1 cellular context compared by ENCODE assay signal in the genomic region with DNA sequence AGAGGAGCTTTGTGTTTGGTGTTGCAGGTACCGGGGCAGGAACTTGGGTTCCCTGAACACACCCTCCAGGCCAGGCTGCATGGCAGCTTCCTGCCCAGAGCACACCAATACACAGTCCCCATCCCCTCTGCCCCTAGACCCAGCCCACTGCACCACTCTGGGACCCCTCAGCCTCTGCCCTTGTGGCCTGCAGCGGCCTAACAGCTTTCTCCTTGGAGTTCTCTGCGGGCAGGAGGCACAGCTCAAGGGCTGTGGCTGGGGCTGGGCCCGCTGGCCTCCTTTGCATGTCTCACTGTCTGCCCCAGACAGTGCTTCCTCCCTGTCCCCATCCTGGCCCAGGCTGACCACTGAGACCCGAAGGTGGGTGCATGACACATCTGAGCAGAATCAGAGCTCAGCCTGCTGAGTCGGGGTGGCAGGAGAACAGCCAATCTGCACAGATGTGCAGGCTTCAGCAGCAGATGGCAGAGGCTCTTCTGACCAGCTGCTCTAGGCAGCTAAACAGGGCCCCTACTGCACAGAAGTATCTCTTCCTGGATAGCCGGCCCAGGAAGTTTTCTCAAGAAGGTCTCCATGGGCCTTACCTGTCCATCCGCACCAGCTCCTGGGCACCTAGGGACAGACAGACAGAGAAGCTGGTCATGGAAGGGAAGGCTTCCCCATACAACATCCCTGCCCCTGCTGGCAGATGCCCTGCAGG.
TF ChIP-seq lines count a peak whose summit lies in the region.

No MANE protein-coding gene starts in this region.

TF ChIP-seq in HepG2, 621 proteins besides CTCF, POLR2A, EP300 and RAD21:
- TF ChIP-seq RARA (CRISPR knock-in tag; IDR thresholded peaks at IDR 0.05) (no peak), ZNF616 (CRISPR knock-in tag; IDR thresholded peaks at IDR 0.05; ENCODE audit: low read depth) (no peak)
- TF ChIP-seq, protein P1, sequence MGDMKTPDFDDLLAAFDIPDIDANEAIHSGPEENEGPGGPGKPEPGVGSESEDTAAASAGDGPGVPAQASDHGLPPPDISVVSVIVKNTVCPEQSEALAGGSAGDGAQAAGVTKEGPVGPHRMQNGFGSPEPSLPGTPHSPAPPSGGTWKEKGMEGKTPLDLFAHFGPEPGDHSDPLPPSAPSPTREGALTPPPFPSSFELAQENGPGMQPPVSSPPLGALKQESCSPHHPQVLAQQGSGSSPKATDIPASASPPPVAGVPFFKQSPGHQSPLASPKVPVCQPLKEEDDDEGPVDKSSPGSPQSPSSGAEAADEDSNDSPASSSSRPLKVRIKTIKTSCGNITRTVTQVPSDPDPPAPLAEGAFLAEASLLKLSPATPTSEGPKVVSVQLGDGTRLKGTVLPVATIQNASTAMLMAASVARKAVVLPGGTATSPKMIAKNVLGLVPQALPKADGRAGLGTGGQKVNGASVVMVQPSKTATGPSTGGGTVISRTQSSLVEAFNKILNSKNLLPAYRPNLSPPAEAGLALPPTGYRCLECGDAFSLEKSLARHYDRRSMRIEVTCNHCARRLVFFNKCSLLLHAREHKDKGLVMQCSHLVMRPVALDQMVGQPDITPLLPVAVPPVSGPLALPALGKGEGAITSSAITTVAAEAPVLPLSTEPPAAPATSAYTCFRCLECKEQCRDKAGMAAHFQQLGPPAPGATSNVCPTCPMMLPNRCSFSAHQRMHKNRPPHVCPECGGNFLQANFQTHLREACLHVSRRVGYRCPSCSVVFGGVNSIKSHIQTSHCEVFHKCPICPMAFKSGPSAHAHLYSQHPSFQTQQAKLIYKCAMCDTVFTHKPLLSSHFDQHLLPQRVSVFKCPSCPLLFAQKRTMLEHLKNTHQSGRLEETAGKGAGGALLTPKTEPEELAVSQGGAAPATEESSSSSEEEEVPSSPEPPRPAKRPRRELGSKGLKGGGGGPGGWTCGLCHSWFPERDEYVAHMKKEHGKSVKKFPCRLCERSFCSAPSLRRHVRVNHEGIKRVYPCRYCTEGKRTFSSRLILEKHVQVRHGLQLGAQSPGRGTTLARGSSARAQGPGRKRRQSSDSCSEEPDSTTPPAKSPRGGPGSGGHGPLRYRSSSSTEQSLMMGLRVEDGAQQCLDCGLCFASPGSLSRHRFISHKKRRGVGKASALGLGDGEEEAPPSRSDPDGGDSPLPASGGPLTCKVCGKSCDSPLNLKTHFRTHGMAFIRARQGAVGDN (CRISPR knock-in tag; IDR thresholded peaks at IDR 0.05), result peak; percentile 2; the same call in 1 of the 2 replicates
- TF ChIP-seq, protein P2, sequence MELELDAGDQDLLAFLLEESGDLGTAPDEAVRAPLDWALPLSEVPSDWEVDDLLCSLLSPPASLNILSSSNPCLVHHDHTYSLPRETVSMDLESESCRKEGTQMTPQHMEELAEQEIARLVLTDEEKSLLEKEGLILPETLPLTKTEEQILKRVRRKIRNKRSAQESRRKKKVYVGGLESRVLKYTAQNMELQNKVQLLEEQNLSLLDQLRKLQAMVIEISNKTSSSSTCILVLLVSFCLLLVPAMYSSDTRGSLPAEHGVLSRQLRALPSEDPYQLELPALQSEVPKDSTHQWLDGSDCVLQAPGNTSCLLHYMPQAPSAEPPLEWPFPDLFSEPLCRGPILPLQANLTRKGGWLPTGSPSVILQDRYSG (CRISPR knock-in tag; IDR thresholded peaks at IDR 0.05), result no peak
TF ChIP-seq in HepG2: peak in this region for 1.
